In genomic region chr22:37121887-37122591, GRCh38 we compare ENCODE assay signal across 8 cellular contexts. TPM values are rescaled to one million over a fixed set of nuclear protein-coding genes. Genes with fewer than 3 reads are reported as not detected.
DNase-seq lines count a peak whose midpoint lies in the region; ATAC-seq and TF ChIP-seq lines count a peak whose summit lies in the region.

No MANE protein-coding gene starts in this region.

- TF ChIP-seq CTCF in DND-41 (IDR thresholded peaks at IDR 0.05; ENCODE audit: borderline replicate concordance, extremely low read depth, low read length, poor library complexity, severe bottlenecking): peak; percentile 61

- no peaks in the 10 kb centered on the region for H3K9me3 ChIP-seq in DND-41 (ENCODE audit: insufficient read depth, low read length, severe bottlenecking)
- H3K9me3 ChIP-seq in esophagus (ENCODE audit: control insufficient read depth in 2 of 2, insufficient read depth in 1 of 2, low read depth in 1 of 2, low read length in 1 of 2): no peaks in the 10 kb centered on the region

- H3K4me1 ChIP-seq in DND-41 (ENCODE audit: insufficient read depth, low read length) (peaks cover 25% of the 10 kb centered on the region), esophagus (ENCODE audit: control insufficient read depth in 2 of 2, insufficient read depth in 2 of 2, low read length in 1 of 2) (peaks cover 0 to 8% of the 10 kb centered on the region in 2 donors)

- H3K4me2 ChIP-seq in DND-41 (ENCODE audit: insufficient read depth, low read length): peak overlapping the region; percentile 70

- no peaks in the 10 kb centered on the region for H3K79me2 ChIP-seq in DND-41 (ENCODE audit: insufficient read depth, low read length)

- no peaks in the 10 kb centered on the region for H4K20me1 ChIP-seq in DND-41 (ENCODE audit: insufficient read depth, low read length)

- ATAC-seq in DND-41 (ENCODE audit: insufficient read depth, low read depth): peak; percentile 97
- peak; percentile 86 for ATAC-seq in GM21619 (IDR thresholded peaks at IDR 0.05; ENCODE audit: unreplicated experiment)

- peak; percentile 93 for DNase-seq in DND-41
- peak; percentile 8 for DNase-seq in LHCN-M2 (ENCODE audit: low read depth)
- DNase-seq in activated CD8-positive, alpha-beta memory T cell treated with anti-CD3 and anti-CD28 coated beads for 4 hours (ENCODE audit: low read depth in 2 of 2): peak; percentile 80 to 92
- DNase-seq in stimulated activated CD4-positive, alpha-beta T cell treated with anti-CD3 and anti-CD28 coated beads, TNF-alpha, amount 100 ng/mL, for 4 hours (ENCODE audit: low read depth in 3 of 3): peak; percentile 68 to 93 (median 86)
- DNase-seq in NCI-H2081 (lab: John Stamatoyannopoulos, UW): no peak
- DNase-seq in amniotic stem cell (lab: John Stamatoyannopoulos, UW): no peak

- H3K27ac ChIP-seq in DND-41 (ENCODE audit: low read length) (peak overlapping the region; percentile 95), esophagus (ENCODE audit: low read depth in 2 of 2, low read length in 1 of 2) (peak overlapping the region; percentile 0 to 58)

- H2AFZ ChIP-seq in DND-41 (ENCODE audit: low read depth, low read length): peak overlapping the region; percentile 84

- H3K27me3 ChIP-seq in DND-41 (ENCODE audit: insufficient read depth, low read length, poor library complexity): no peaks in the 10 kb centered on the region
- H3K27me3 ChIP-seq in esophagus (ENCODE audit: control insufficient read depth in 1 of 2, insufficient read depth in 2 of 2, low read length in 2 of 2): no peaks in the 10 kb centered on the region

- H3K4me3 ChIP-seq in DND-41 (ENCODE audit: low read depth in 1 of 2, low read length in 2 of 2): peak overlapping the region in 1 of 2 experiments; percentile 51; a peak in 2 of 4 replicates
- H3K4me3 ChIP-seq in esophagus (ENCODE audit: low read depth in 1 of 2, low read length in 2 of 2): no peak overlapping the region

- 19 to 32% methylated on average over 15 of the region's 15 CpGs for WGBS in esophagus, 2 donors

- H3K36me3 ChIP-seq in DND-41 (ENCODE audit: insufficient read depth, low read length) (no peaks in the 10 kb centered on the region), esophagus (ENCODE audit: control insufficient read depth in 2 of 2, insufficient read depth in 2 of 2, low read length in 1 of 2) (no peaks in the 10 kb centered on the region)

- peak overlapping the region; percentile 57 for H3K9ac ChIP-seq in DND-41 (ENCODE audit: low read depth, low read length)

RNA-seq across cellular contexts. Expression of gene TMPRSS6, which starts 12.5 kb away (rescaled TPM):
- not detected in 2 replicates for total RNA-seq in LHCN-M2 (2014; rRNA removed)
- polyA plus RNA-seq in LHCN-M2 (2012): not detected
- under 1 TPM; 0.04 to 0.05 TPM for polyA plus RNA-seq in esophagus

RNA-seq across cellular contexts. Expression of gene IL2RB, which starts 27.7 kb away (rescaled TPM):
- not detected in 2 replicates for total RNA-seq in LHCN-M2 (2014; rRNA removed)
- polyA plus RNA-seq in LHCN-M2 (2012): not detected
- polyA plus RNA-seq in esophagus: 1 to 10 TPM in 1 of 2 donors, under 1 TPM in 1; 0.65 to 1.2 TPM

Comparison
In these comparisons a context has a peak if more than half of its experiments do, and no peak if none do; other contexts are left out.
1. DNase-seq: peak in DND-41 (single experiment), LHCN-M2 (single experiment), activated CD8-positive, alpha-beta memory T cell treated with anti-CD3 and anti-CD28 coated beads for 4 hours (2 of 2) and stimulated activated CD4-positive, alpha-beta T cell treated with anti-CD3 and anti-CD28 coated beads, TNF-alpha, amount 100 ng/mL, for 4 hours (3 of 3); none in NCI-H2081 (0 of 2) and amniotic stem cell (single experiment).